Comparison of ENCODE assay signal across 12 cellular contexts in genomic region chr1:82464362-82464931, GRCh38.
A peak's percentile ranks its signal among the peaks of the same experiment; 100 is the strongest.
DNase-seq lines count a peak whose midpoint lies in the region; TF ChIP-seq lines count a peak whose summit lies in the region.
"Had no signal": no experiment of that assay in that cellular context is flagged by ENCODE, and none has a peak within 500 bp of the region (broad histone marks: within the 10 kb centered on the region; RNA-seq: fewer than 3 reads in every experiment).

No MANE protein-coding gene starts in this region.

- no peak overlapping the region for H3K4me3 ChIP-seq in CD8-positive, alpha-beta memory T cell (ENCODE audit: low read length)
- no peak overlapping the region for H3K4me3 ChIP-seq in Caco-2 (ENCODE audit: low read depth, low read length)
- H3K4me3 ChIP-seq: K562 had no signal

- H3K4me1 Mint-ChIP-seq in osteocyte (ENCODE audit: unreplicated experiment) (peaks cover 45% of the 10 kb centered on the region), Caco-2 (ENCODE audit: low read depth, unreplicated experiment) (no peaks in the 10 kb centered on the region)
- no peaks in the 10 kb centered on the region for H3K4me1 Mint-ChIP-seq in CD8-positive, alpha-beta memory T cell
- H3K4me1 Mint-ChIP-seq: activated CD8-positive, alpha-beta memory T cell treated with anti-CD3 and anti-CD28 coated beads, Interleukin-2, amount 10 ng/mL, durations not matched to agents 7 days and 5 days had no signal

- DNase-seq in DMS53 (lab: John Stamatoyannopoulos, UW) (peak; percentile 82), NCI-H345 treated with DMSO at 0.1 percent for 48 hours (lab: John Stamatoyannopoulos, UW; ENCODE audit: unreplicated experiment) (peak; percentile 6), dedifferentiated amniotic fluid mesenchymal stem cell (ENCODE audit: extremely low spot score) (peak; percentile 82), osteocyte (ENCODE audit: extremely low spot score, unreplicated experiment) (no peak), anterior cingulate cortex (lab: John Stamatoyannopoulos, UW) (no peak), Caco-2 (no peak), GDM1 (lab: John Stamatoyannopoulos, UW) (no peak)
- no peak for DNase-seq in CD8-positive, alpha-beta memory T cell
- DNase-seq: activated CD8-positive, alpha-beta memory T cell treated with anti-CD3 and anti-CD28 coated beads, Interleukin-2, amount 10 ng/mL, durations not matched to agents 7 days and 5 days; CD8-positive, alpha-beta T cell; immature natural killer cell had no signal

- H3K27ac ChIP-seq in CD8-positive, alpha-beta memory T cell (ENCODE audit: low read depth, low read length): no peak overlapping the region

- H3K36me3 Mint-ChIP-seq in osteocyte (ENCODE audit: unreplicated experiment) (no peaks in the 10 kb centered on the region), Caco-2 (ENCODE audit: insufficient read depth, unreplicated experiment) (no peaks in the 10 kb centered on the region)
- H3K36me3 Mint-ChIP-seq in CD8-positive, alpha-beta memory T cell: no peaks in the 10 kb centered on the region
- H3K36me3 Mint-ChIP-seq: activated CD8-positive, alpha-beta memory T cell treated with anti-CD3 and anti-CD28 coated beads, Interleukin-2, amount 10 ng/mL, durations not matched to agents 7 days and 5 days; CD8-positive, alpha-beta T cell; immature natural killer cell had no signal

- intact Hi-C loops in Caco-2 (cut with micrococcal nuclease; ENCODE audit: unreplicated experiment): no loop called here

- no peaks in the 10 kb centered on the region for H3K9me3 ChIP-seq in CD8-positive, alpha-beta memory T cell (ENCODE audit: low read length)
- H3K9me3 ChIP-seq in Caco-2: no peaks in the 10 kb centered on the region

- no peaks in the 10 kb centered on the region for H3K9me3 Mint-ChIP-seq in osteocyte (ENCODE audit: unreplicated experiment)
- H3K9me3 Mint-ChIP-seq in CD8-positive, alpha-beta memory T cell: peaks cover 0 to 24% (median 3%) of the 10 kb centered on the region in 5 donors
- H3K9me3 Mint-ChIP-seq in Caco-2 (ENCODE audit: unreplicated experiment): no peaks in the 10 kb centered on the region
- H3K9me3 Mint-ChIP-seq: CD8-positive, alpha-beta T cell had no signal

- POLR2A ChIA-PET in CD8-positive, alpha-beta memory T cell (lab: Charles Lee): no interaction called here
- POLR2A ChIA-PET in Caco-2 (lab: Charles Lee): no interaction called here

- TF ChIP-seq CTCF in osteocyte (IDR thresholded peaks at IDR 0.05): no peak
- no peak for TF ChIP-seq CTCF in Caco-2 (IDR thresholded peaks at IDR 0.05; ENCODE audit: insufficient read depth in 1 of 2, low read depth in 1 of 2, low read length in 1 of 2, severe bottlenecking in 1 of 2, unreplicated experiment in 1 of 2)

- no peaks in the 10 kb centered on the region for H3K36me3 ChIP-seq in CD8-positive, alpha-beta memory T cell (ENCODE audit: insufficient read depth, low read length)
- no peaks in the 10 kb centered on the region for H3K36me3 ChIP-seq in Caco-2 (ENCODE audit: control insufficient read depth, insufficient read depth, low read length)

- H3K27me3 Mint-ChIP-seq in osteocyte (ENCODE audit: unreplicated experiment): no peaks in the 10 kb centered on the region
- H3K27me3 Mint-ChIP-seq in CD8-positive, alpha-beta memory T cell: no peaks in the 10 kb centered on the region
- H3K27me3 Mint-ChIP-seq in Caco-2 (ENCODE audit: insufficient read depth, unreplicated experiment): no peaks in the 10 kb centered on the region
- H3K27me3 Mint-ChIP-seq: activated CD8-positive, alpha-beta memory T cell treated with anti-CD3 and anti-CD28 coated beads, Interleukin-2, amount 10 ng/mL, durations not matched to agents 7 days and 5 days had no signal

- no TSS peak for BruUV-seq in Caco-2 (replicated peaks; lab: Mats Ljungman, UMichigan)

- H3K4me3 Mint-ChIP-seq in osteocyte (ENCODE audit: unreplicated experiment) (no peak overlapping the region), Caco-2 (ENCODE audit: unreplicated experiment) (no peak overlapping the region)
- H3K4me3 Mint-ChIP-seq in CD8-positive, alpha-beta memory T cell: no peak overlapping the region
- H3K4me3 Mint-ChIP-seq: activated CD8-positive, alpha-beta memory T cell treated with anti-CD3 and anti-CD28 coated beads, Interleukin-2, amount 10 ng/mL, durations not matched to agents 7 days and 5 days; CD8-positive, alpha-beta T cell had no signal

- no peaks in the 10 kb centered on the region for H3K4me1 ChIP-seq in CD8-positive, alpha-beta memory T cell (ENCODE audit: insufficient read depth, low read length)
- no peaks in the 10 kb centered on the region for H3K4me1 ChIP-seq in Caco-2

- H3K27me3 ChIP-seq in CD8-positive, alpha-beta memory T cell (ENCODE audit: insufficient read depth, low read length, poor library complexity, severe bottlenecking): no peaks in the 10 kb centered on the region
- no peaks in the 10 kb centered on the region for H3K27me3 ChIP-seq in Caco-2 (replicated peaks; ENCODE audit: control insufficient read depth, insufficient read depth, low read length)

- peak overlapping the region; percentile 73 for H3K27ac Mint-ChIP-seq in osteocyte (ENCODE audit: unreplicated experiment)
- no peak overlapping the region for H3K27ac Mint-ChIP-seq in CD8-positive, alpha-beta memory T cell
- no peak overlapping the region for H3K27ac Mint-ChIP-seq in Caco-2 (ENCODE audit: unreplicated experiment)
- H3K27ac Mint-ChIP-seq: activated CD8-positive, alpha-beta memory T cell treated with anti-CD3 and anti-CD28 coated beads, Interleukin-2, amount 10 ng/mL, durations not matched to agents 7 days and 5 days; CD8-positive, alpha-beta T cell had no signal

- CTCF ChIA-PET in CD8-positive, alpha-beta memory T cell (lab: Charles Lee): no interaction called here
- CTCF ChIA-PET in Caco-2 (lab: Charles Lee): no interaction called here

Comparison
In these comparisons a context has a peak if more than half of its experiments do, and no peak if none do; other contexts are left out.
1. DNase-seq: peak in DMS53 (single experiment), NCI-H345 treated with DMSO at 0.1 percent for 48 hours (single experiment) and dedifferentiated amniotic fluid mesenchymal stem cell (single experiment); none in osteocyte (single experiment), CD8-positive, alpha-beta memory T cell (0 of 5), anterior cingulate cortex (0 of 58), Caco-2 (0 of 2) and GDM1 (single experiment).